ENCODE assay signal across 14 cellular contexts in genomic region chrX:150766351-150767044, GRCh38.
A peak's percentile ranks its signal among the peaks of the same experiment; 100 is the strongest.
DNase-seq lines count a peak whose midpoint lies in the region; ATAC-seq and TF ChIP-seq lines count a peak whose summit lies in the region.
"Had no signal": no experiment of that assay in that cellular context is flagged by ENCODE, and none has a peak within 500 bp of the region (broad histone marks: within the 10 kb centered on the region; RNA-seq: fewer than 3 reads in every experiment).

No MANE protein-coding gene starts in this region.

- H3K27me3 ChIP-seq in A673 (replicated peaks; ENCODE audit: insufficient read depth, low read depth, low read length, poor library complexity) (no peaks in the 10 kb centered on the region), foreskin keratinocyte (no peaks in the 10 kb centered on the region), left lung (no peaks in the 10 kb centered on the region)

- no peak overlapping the region for H3K4me3 Mint-ChIP-seq in activated CD8-positive, alpha-beta T cell treated with anti-CD3 and anti-CD28 coated beads, Interleukin-2, amount 10 ng/mL, durations not matched to agents 7 days and 5 days
- H3K4me3 Mint-ChIP-seq: CD8-positive, alpha-beta memory T cell; central memory CD8-positive, alpha-beta T cell had no signal

- H3K4me1 Mint-ChIP-seq in activated CD8-positive, alpha-beta T cell treated with anti-CD3 and anti-CD28 coated beads, Interleukin-2, amount 10 ng/mL, durations not matched to agents 7 days and 5 days (ENCODE audit: low read depth), result no peaks in the 10 kb centered on the region
- H3K4me1 Mint-ChIP-seq: CD8-positive, alpha-beta memory T cell; central memory CD8-positive, alpha-beta T cell had no signal

- H3K36me3 Mint-ChIP-seq in activated CD8-positive, alpha-beta T cell treated with anti-CD3 and anti-CD28 coated beads, Interleukin-2, amount 10 ng/mL, durations not matched to agents 7 days and 5 days (ENCODE audit: low read depth), result peaks cover 2% of the 10 kb centered on the region

- no peaks in the 10 kb centered on the region for H3K27me3 Mint-ChIP-seq in activated CD8-positive, alpha-beta T cell treated with anti-CD3 and anti-CD28 coated beads, Interleukin-2, amount 10 ng/mL, durations not matched to agents 7 days and 5 days (ENCODE audit: low read depth)
- H3K27me3 Mint-ChIP-seq: central memory CD8-positive, alpha-beta T cell had no signal

- ATAC-seq in foreskin keratinocyte (no peak), left lung (no peak), GM18868 (IDR thresholded peaks at IDR 0.05; ENCODE audit: unreplicated experiment) (no peak)
- no peak for ATAC-seq in activated CD8-positive, alpha-beta T cell treated with anti-CD3 and anti-CD28 coated beads, Interleukin-2, amount 10 ng/mL, durations not matched to agents 7 days and 5 days

- H3K27ac Mint-ChIP-seq in activated CD8-positive, alpha-beta T cell treated with anti-CD3 and anti-CD28 coated beads, Interleukin-2, amount 10 ng/mL, durations not matched to agents 7 days and 5 days, result no peak overlapping the region

- no peaks in the 10 kb centered on the region for H3K9me3 Mint-ChIP-seq in activated CD8-positive, alpha-beta T cell treated with anti-CD3 and anti-CD28 coated beads, Interleukin-2, amount 10 ng/mL, durations not matched to agents 7 days and 5 days (ENCODE audit: insufficient read depth)
- H3K9me3 Mint-ChIP-seq: CD8-positive, alpha-beta memory T cell; central memory CD8-positive, alpha-beta T cell had no signal

- in situ Hi-C loops in GM13977 (cut with MboI; ENCODE audit: low pct_unique_long_range_greater_than_20kb, low sequenced_read_pairs, unreplicated experiment), result no loop called here

- CTCF ChIA-PET in A673 (lab: Charles Lee), result interaction anchor here (0.6 kb wide), 1 partner anchor 9 kb away, joined by 3 read pairs; no protein-coding TSS in a partner anchor
- CTCF ChIA-PET in activated CD8-positive, alpha-beta T cell treated with anti-CD3 and anti-CD28 coated beads, Interleukin-2, amount 10 ng/mL, durations not matched to agents 7 days and 5 days (lab: Charles Lee), result interaction anchor here (0.9 kb wide), 1 partner anchor 316 kb away, joined by 3 read pairs; no protein-coding TSS in a partner anchor

- H3K27ac ChIP-seq in A673 (ENCODE audit: low read depth, low read length, poor library complexity, severe bottlenecking) (no peak overlapping the region), foreskin keratinocyte (no peak overlapping the region), left lung (no peak overlapping the region)

- POLR2A ChIA-PET in A673 (lab: Charles Lee; ENCODE audit: low non-redundant PET), result no interaction called here
- POLR2A ChIA-PET in activated CD8-positive, alpha-beta T cell treated with anti-CD3 and anti-CD28 coated beads, Interleukin-2, amount 10 ng/mL, durations not matched to agents 7 days and 5 days (lab: Charles Lee), result no interaction called here

- TF ChIP-seq CTCF in A673 (conservative IDR thresholded peaks at IDR 0.05; ENCODE audit: low read depth, low read length), result peak; percentile 48
- TF ChIP-seq CTCF in GM13977 (IDR thresholded peaks at IDR 0.05; ENCODE audit: extremely low read depth, insufficient read depth, missing control alignments), result no peak
- TF ChIP-seq CTCF in foreskin keratinocyte (conservative IDR thresholded peaks at IDR 0.05), result peak; percentile 31
- no peak for TF ChIP-seq CTCF in left lung (IDR thresholded peaks at IDR 0.05)

- TSS peak; percentile 45 for BruUV-seq in A673 (replicated peaks; lab: Mats Ljungman, UMichigan)

- intact Hi-C loops in A673 (cut with micrococcal nuclease; ENCODE audit: unreplicated experiment) (no loop called here), left lung (cut with DNase I) (no loop called here)

- H3K4me1 ChIP-seq in A673 (ENCODE audit: insufficient read depth, low read length, poor library complexity, severe bottlenecking), result no peaks in the 10 kb centered on the region
- no peaks in the 10 kb centered on the region for H3K4me1 ChIP-seq in foreskin keratinocyte
- peaks cover 0 to 4% of the 10 kb centered on the region in 2 donors for H3K4me1 ChIP-seq in left lung

- DNase-seq in A673 (ENCODE audit: low spot score) (no peak), GM13977 (ENCODE audit: low spot score) (peak; percentile 23), RPMI8226 (peak; percentile 7), foreskin keratinocyte (no peak), left lung (no peak), NCI-H1694 (lab: John Stamatoyannopoulos, UW) (no peak)
- DNase-seq in activated CD8-positive, alpha-beta T cell treated with anti-CD3 and anti-CD28 coated beads, Interleukin-2, amount 10 ng/mL, durations not matched to agents 7 days and 5 days, result no peak
- DNase-seq: activated CD4-positive, alpha-beta T cell treated with anti-CD3 and anti-CD28 coated beads for 4 hours; activated effector memory CD4-positive, alpha-beta T cell treated with Interleukin-2 at 50 U/mL for 16 hours; CD8-positive, alpha-beta memory T cell; KBM-7; SHP77 had no signal

- no peak overlapping the region for H3K4me3 ChIP-seq in A673 (ENCODE audit: low read depth, low read length, poor library complexity, severe bottlenecking)
- no peak overlapping the region for H3K4me3 ChIP-seq in left lung

- no peaks in the 10 kb centered on the region for H3K36me3 ChIP-seq in A673 (ENCODE audit: insufficient read depth, low read length, poor library complexity, severe bottlenecking)
- H3K36me3 ChIP-seq in left lung, result peaks cover 0 to 14% of the 10 kb centered on the region in 2 donors

- H3K9me3 ChIP-seq in A673 (ENCODE audit: low read depth, low read length, poor library complexity, severe bottlenecking), result no peaks in the 10 kb centered on the region
- H3K9me3 ChIP-seq in left lung, result no peaks in the 10 kb centered on the region

Comparison
In these comparisons a context has a peak if more than half of its experiments do, and no peak if none do; other contexts are left out.
1. DNase-seq: peak in GM13977 (single experiment) and RPMI8226 (single experiment); none in A673 (single experiment), foreskin keratinocyte (0 of 2), left lung (0 of 2), activated CD8-positive, alpha-beta T cell treated with anti-CD3 and anti-CD28 coated beads, Interleukin-2, amount 10 ng/mL, durations not matched to agents 7 days and 5 days (single experiment) and NCI-H1694 (single experiment).
2. CTCF ChIP-seq: peak in A673 (single experiment) and foreskin keratinocyte (single experiment); none in GM13977 (single experiment) and left lung (0 of 2).